In the genomic region with DNA sequence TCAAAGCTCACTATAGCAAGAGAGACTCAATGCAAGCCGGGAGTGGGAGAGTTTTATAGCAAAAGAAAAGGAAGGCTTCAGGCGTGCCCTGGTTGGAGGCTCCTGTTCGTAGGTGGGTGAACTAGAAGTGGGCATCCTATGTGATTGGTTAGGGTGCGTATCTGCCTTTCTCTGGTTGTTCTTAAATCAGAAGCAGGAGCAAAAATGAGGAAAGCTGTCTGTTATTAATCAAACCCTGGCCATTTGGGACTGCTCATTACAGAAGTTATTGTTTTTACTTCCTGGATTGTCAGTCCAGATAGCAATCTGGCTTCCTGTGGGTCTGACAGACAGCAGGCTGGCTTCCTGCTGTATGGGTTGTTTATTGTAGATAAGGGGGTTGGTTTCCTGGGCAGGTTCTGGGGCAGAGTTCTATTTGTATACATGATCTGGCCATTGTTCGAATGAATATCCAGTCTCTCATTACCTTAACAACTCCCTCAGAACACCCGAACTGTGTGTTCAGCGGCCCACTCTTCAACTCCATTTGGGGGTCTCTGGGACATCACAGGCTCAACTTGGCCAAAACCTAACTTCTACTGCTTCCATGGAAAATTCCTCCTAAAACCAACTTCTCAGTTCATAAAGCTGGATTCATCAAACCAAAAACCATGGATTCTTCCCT, we compare ENCODE assay signal across 8 cellular contexts. TPM values are rescaled to one million over a fixed set of nuclear protein-coding genes. Genes with fewer than 3 reads are reported as not detected.
A peak's percentile ranks its signal among the peaks of the same experiment; 100 is the strongest.
DNase-seq lines count a peak whose midpoint lies in the region; TF ChIP-seq lines count a peak whose summit lies in the region.

No MANE protein-coding gene starts in this region.

- H3K4me2 ChIP-seq in BLaER1 treated with 17β-estradiol and CSF1 and Interleukin-3, amounts not matched to agents 10 nM and 100 nM: peak overlapping the region; percentile 79 to 98 (median 88)

- H3K9me3 ChIP-seq in BLaER1 treated with 17β-estradiol and CSF1 and Interleukin-3, amounts not matched to agents 10 nM and 100 nM (replicated peaks in 1 of 11): peaks cover 71 to 80% (median 77%) of the 10 kb centered on the region in 11 experiments
- peaks cover 40 to 44% of the 10 kb centered on the region in 2 donors for H3K9me3 ChIP-seq in breast epithelium
- H3K9me3 ChIP-seq in mononuclear cell (ENCODE audit: low read depth, low read length): peaks cover 26% of the 10 kb centered on the region

- no peaks in the 10 kb centered on the region for H4K20me1 ChIP-seq in BLaER1 treated with 17β-estradiol and CSF1 and Interleukin-3, amounts not matched to agents 10 nM and 100 nM

- intact Hi-C loops in breast epithelium (cut with DNase I; ENCODE audit: low total_unique reads): no loop called here

- peak overlapping the region in 9 of 11 experiments; percentile 68 to 82 (median 77); a peak in 18 of 22 replicates for H3K27ac ChIP-seq in BLaER1 treated with 17β-estradiol and CSF1 and Interleukin-3, amounts not matched to agents 10 nM and 100 nM
- peak overlapping the region; percentile 60 to 75 for H3K27ac ChIP-seq in breast epithelium

- peaks cover 15 to 19% (median 18%) of the 10 kb centered on the region in 10 experiments for H3K4me1 ChIP-seq in BLaER1 treated with 17β-estradiol and CSF1 and Interleukin-3, amounts not matched to agents 10 nM and 100 nM
- H3K4me1 ChIP-seq in breast epithelium (peaks cover 0 to 8% of the 10 kb centered on the region in 2 donors), mononuclear cell (ENCODE audit: insufficient read depth, low read length) (peaks cover 14% of the 10 kb centered on the region)

- DNase-seq in Kasumi-1 (lab: John Stamatoyannopoulos, UW): peak; percentile 83 to 85
- no peak for DNase-seq in breast epithelium (ENCODE audit: low spot score in 2 of 2)
- DNase-seq in stimulated activated CD4-positive, alpha-beta T cell treated with anti-CD3 and anti-CD28 coated beads, Interleukin-2, amount 100 ng/mL, for 48 hours: no peak
- no peak for DNase-seq in NCI-H1930 (lab: John Stamatoyannopoulos, UW)
- no peak for DNase-seq in NCI-H187 treated with DMSO at 0.1 percent for 48 hours (lab: John Stamatoyannopoulos, UW)
- DNase-seq in NCI-H2171 treated with DMSO at 0.1 percent for 48 hours (lab: John Stamatoyannopoulos, UW): no peak

- peak overlapping the region; percentile 78 to 89 (median 86); a peak in 17 of 22 replicates for H3K9ac ChIP-seq in BLaER1 treated with 17β-estradiol and CSF1 and Interleukin-3, amounts not matched to agents 10 nM and 100 nM

- peaks cover 45 to 51% (median 49%) of the 10 kb centered on the region in 11 experiments for H3K36me3 ChIP-seq in BLaER1 treated with 17β-estradiol and CSF1 and Interleukin-3, amounts not matched to agents 10 nM and 100 nM
- H3K36me3 ChIP-seq in breast epithelium: peaks cover 29% of the 10 kb centered on the region

- TF ChIP-seq POLR2A in breast epithelium (IDR thresholded peaks at IDR 0.05): no peak

- TF ChIP-seq CTCF in breast epithelium (IDR thresholded peaks at IDR 0.05): no peak

- peaks cover 0 to 7% (median 0%) of the 10 kb centered on the region in 11 experiments; a peak in 3 of 22 replicates for H3K27me3 ChIP-seq in BLaER1 treated with 17β-estradiol and CSF1 and Interleukin-3, amounts not matched to agents 10 nM and 100 nM
- no peaks in the 10 kb centered on the region for H3K27me3 ChIP-seq in breast epithelium
- H3K27me3 ChIP-seq in mononuclear cell (ENCODE audit: insufficient read depth, low read length): no peaks in the 10 kb centered on the region

- peak overlapping the region; percentile 91 to 99 (median 98) for H3K4me3 ChIP-seq in BLaER1 treated with 17β-estradiol and CSF1 and Interleukin-3, amounts not matched to agents 10 nM and 100 nM
- H3K4me3 ChIP-seq in breast epithelium (peak overlapping the region; percentile 94 to 95 (median 95)), mononuclear cell (ENCODE audit: low read length) (peak overlapping the region; percentile 73)

RNA-seq across cellular contexts. Expression of gene ZNF792, which starts 1.6 kb away (rescaled TPM):
- total RNA-seq in breast epithelium (10 to 100 TPM in 2 of 3 donors, 1 to 10 TPM in 1; 6.4 to 11.6 (median 11.1) TPM), mononuclear cell (10.2 TPM)

RNA-seq across cellular contexts. Expression of gene ZNF30, which starts 35.7 kb away (rescaled TPM):
- 1 to 10 TPM; 1.6 to 3.8 (median 2.0) TPM for total RNA-seq in breast epithelium
- 2.3 TPM for total RNA-seq in mononuclear cell

RNA-seq across cellular contexts. Expression of gene GRAMD1A, which starts 37.7 kb away (rescaled TPM):
- 10 to 100 TPM; 30.6 to 56.0 (median 38.6) TPM for total RNA-seq in breast epithelium
- total RNA-seq in mononuclear cell: 61.5 TPM

Comparison
In these comparisons a context has a peak if more than half of its experiments do, and no peak if none do; other contexts are left out.
1. DNase-seq: peak in Kasumi-1 (2 of 2); none in breast epithelium (0 of 2), stimulated activated CD4-positive, alpha-beta T cell treated with anti-CD3 and anti-CD28 coated beads, Interleukin-2, amount 100 ng/mL, for 48 hours (0 of 2), NCI-H1930 (0 of 2), NCI-H187 treated with DMSO at 0.1 percent for 48 hours (single experiment) and NCI-H2171 treated with DMSO at 0.1 percent for 48 hours (single experiment).
2. Peak in every context shown above with its lines, with median percentiles within 50 percentile points of each other: H3K4me3 ChIP-seq.